In genomic region chr2:117835990-117836760, GRCh38 we compare ENCODE assay signal across 1 cellular context.
TF ChIP-seq lines count a peak whose summit lies in the region.

No MANE protein-coding gene starts in this region.

TF ChIP-seq in HepG2, 621 proteins besides CTCF, POLR2A, EP300 and RAD21 (continued from another document and continues in another):
- TF ChIP-seq ZBTB34 (CRISPR knock-in tag; IDR thresholded peaks at IDR 0.05), result no peak
- TF ChIP-seq HNF4A (CRISPR knock-in tag; IDR thresholded peaks at IDR 0.05), result no peak
- no peak for TF ChIP-seq ZKSCAN8 (CRISPR knock-in tag; IDR thresholded peaks at IDR 0.05; ENCODE audit: borderline replicate concordance)
- TF ChIP-seq ZNF280D (CRISPR knock-in tag; IDR thresholded peaks at IDR 0.05), result no peak
- TF ChIP-seq SKI (IDR thresholded peaks at IDR 0.05; ENCODE audit: partially characterized antibody), result no peak
- no peak for TF ChIP-seq LRRFIP1 (CRISPR knock-in tag; conservative IDR thresholded peaks at IDR 0.05)
- peak; percentile 97 for TF ChIP-seq AGO2 (optimal IDR thresholded peaks at IDR 0.05; ENCODE audit: low read depth, low read length)
- TF ChIP-seq CAMTA2 (CRISPR knock-in tag; IDR thresholded peaks at IDR 0.05; ENCODE audit: borderline replicate concordance), result no peak
- no peak for TF ChIP-seq THAP11 (CRISPR knock-in tag; IDR thresholded peaks at IDR 0.05)
- no peak for TF ChIP-seq ZNF256 (CRISPR knock-in tag; conservative IDR thresholded peaks at IDR 0.05)
- TF ChIP-seq ZBTB25 (CRISPR knock-in tag; IDR thresholded peaks at IDR 0.05), result no peak
- TF ChIP-seq ZNF362 (CRISPR knock-in tag; IDR thresholded peaks at IDR 0.05; ENCODE audit: borderline replicate concordance), result no peak
- no peak for TF ChIP-seq SMAD3 (CRISPR knock-in tag; IDR thresholded peaks at IDR 0.05)
- no peak for TF ChIP-seq MATR3 (CRISPR knock-in tag; IDR thresholded peaks at IDR 0.05)
- TF ChIP-seq ZNF792 (CRISPR knock-in tag; IDR thresholded peaks at IDR 0.05), result peak; percentile 40; the same call in 1 of the 2 replicates
- TF ChIP-seq ZNF644 (CRISPR knock-in tag; IDR thresholded peaks at IDR 0.05; ENCODE audit: low read depth), result no peak
- no peak for TF ChIP-seq GFI1 (CRISPR knock-in tag; IDR thresholded peaks at IDR 0.05; ENCODE audit: borderline replicate concordance)
- TF ChIP-seq ZNF556 (CRISPR knock-in tag; IDR thresholded peaks at IDR 0.05; ENCODE audit: borderline replicate concordance), result peak; percentile 40; the same call in 1 of the 2 replicates
- no peak for TF ChIP-seq MTF1 (CRISPR knock-in tag; IDR thresholded peaks at IDR 0.05)
- TF ChIP-seq ATF7-NPFF (CRISPR knock-in tag; IDR thresholded peaks at IDR 0.05; ENCODE audit: low read depth), result no peak
- TF ChIP-seq TGIF2 (CRISPR knock-in tag; IDR thresholded peaks at IDR 0.05), result no peak
- TF ChIP-seq HDAC2 (CRISPR knock-in tag; IDR thresholded peaks at IDR 0.05), result no peak
- no peak for TF ChIP-seq FOXK2 (IDR thresholded peaks at IDR 0.05)
- no peak for TF ChIP-seq BRCA1 (CRISPR knock-in tag; IDR thresholded peaks at IDR 0.05)
- no peak for TF ChIP-seq ATM (IDR thresholded peaks at IDR 0.05; ENCODE audit: borderline replicate concordance)
- TF ChIP-seq HNF4G (IDR thresholded peaks at IDR 0.05; ENCODE audit: borderline replicate concordance, low read depth, low read length), result no peak
- no peak for TF ChIP-seq HNF4G (CRISPR knock-in tag; IDR thresholded peaks at IDR 0.05; ENCODE audit: borderline replicate concordance, low read depth)
- peak; percentile 21; the same call in 1 of the 2 replicates for TF ChIP-seq NRL (CRISPR knock-in tag; IDR thresholded peaks at IDR 0.05; ENCODE audit: borderline replicate concordance)
- TF ChIP-seq TEAD3 (CRISPR knock-in tag; optimal IDR thresholded peaks at IDR 0.05; ENCODE audit: borderline replicate concordance), result no peak
- TF ChIP-seq MXI1 (IDR thresholded peaks at IDR 0.05; ENCODE audit: borderline replicate concordance, low read depth, low read length), result no peak
- TF ChIP-seq E2F2 (CRISPR knock-in tag; IDR thresholded peaks at IDR 0.05; ENCODE audit: borderline replicate concordance), result no peak
- no peak for TF ChIP-seq POGZ (CRISPR knock-in tag; IDR thresholded peaks at IDR 0.05)
- 0 out of 2 replicates have a peak, but pooled peaks have one; percentile 42 for TF ChIP-seq PREB (CRISPR knock-in tag; IDR thresholded peaks at IDR 0.05)
- no peak for TF ChIP-seq U2AF1 (optimal IDR thresholded peaks at IDR 0.05; ENCODE audit: low read depth, low read length)
- TF ChIP-seq KLF15 (CRISPR knock-in tag; IDR thresholded peaks at IDR 0.05; ENCODE audit: borderline replicate concordance), result no peak
- TF ChIP-seq CBX1 (IDR thresholded peaks at IDR 0.05; ENCODE audit: low read depth), result no peak
- TF ChIP-seq HDAC6 (IDR thresholded peaks at IDR 0.05; ENCODE audit: low read depth, low read length), result no peak
- TF ChIP-seq NONO (IDR thresholded peaks at IDR 0.05), result no peak
- no peak; the same call in 1 of the 2 replicates for TF ChIP-seq NONO (CRISPR knock-in tag; conservative IDR thresholded peaks at IDR 0.05)
- no peak for TF ChIP-seq PHF5A (CRISPR knock-in tag; IDR thresholded peaks at IDR 0.05; ENCODE audit: low read depth, unreplicated experiment)
- no peak for TF ChIP-seq ZNF24 (IDR thresholded peaks at IDR 0.05)
- no peak for TF ChIP-seq RNF2 (conservative IDR thresholded peaks at IDR 0.05; ENCODE audit: low read depth)
- TF ChIP-seq ESRRA (CRISPR knock-in tag; IDR thresholded peaks at IDR 0.05; ENCODE audit: low read depth), result no peak
- TF ChIP-seq NCOA2 (CRISPR knock-in tag; IDR thresholded peaks at IDR 0.05), result no peak
- TF ChIP-seq ZNF883 (CRISPR knock-in tag; IDR thresholded peaks at IDR 0.05; ENCODE audit: not compliant biosample characterization), result no peak
- no peak for TF ChIP-seq FOXA1 (IDR thresholded peaks at IDR 0.05)
- no peak for TF ChIP-seq FOXA1 (CRISPR knock-in tag; IDR thresholded peaks at IDR 0.05)
- no peak for TF ChIP-seq HMG20B (CRISPR knock-in tag; conservative IDR thresholded peaks at IDR 0.05)
- TF ChIP-seq SALL2 (CRISPR knock-in tag; IDR thresholded peaks at IDR 0.05), result no peak
- no peak for TF ChIP-seq IKZF4 (CRISPR knock-in tag; IDR thresholded peaks at IDR 0.05; ENCODE audit: borderline replicate concordance, low read depth, not compliant biosample characterization)
- no peak for TF ChIP-seq HNRNPL (IDR thresholded peaks at IDR 0.05; ENCODE audit: low read depth, low read length)
- TF ChIP-seq TBX2 (CRISPR knock-in tag; IDR thresholded peaks at IDR 0.05; ENCODE audit: borderline replicate concordance), result no peak
- TF ChIP-seq ZNF251 (CRISPR knock-in tag; IDR thresholded peaks at IDR 0.05), result no peak
- TF ChIP-seq ZNF281 (CRISPR knock-in tag; IDR thresholded peaks at IDR 0.05; ENCODE audit: borderline replicate concordance), result no peak
- peak; percentile 17; the same call in 1 of the 2 replicates for TF ChIP-seq ZNF501 (CRISPR knock-in tag; IDR thresholded peaks at IDR 0.05)
- no peak for TF ChIP-seq ZNF788 (CRISPR knock-in tag; IDR thresholded peaks at IDR 0.05; ENCODE audit: borderline replicate concordance)
- TF ChIP-seq HOXA9 (CRISPR knock-in tag; IDR thresholded peaks at IDR 0.05; ENCODE audit: borderline replicate concordance), result no peak
- TF ChIP-seq FOXA3 (CRISPR knock-in tag; IDR thresholded peaks at IDR 0.05), result no peak
- TF ChIP-seq POGK (CRISPR knock-in tag; conservative IDR thresholded peaks at IDR 0.05), result no peak
- no peak for TF ChIP-seq ZFP36L2 (CRISPR knock-in tag; IDR thresholded peaks at IDR 0.05)
- no peak for TF ChIP-seq ZNF605 (CRISPR knock-in tag; IDR thresholded peaks at IDR 0.05)
